ENCODE assay signal across 2 cellular contexts in the genomic region with DNA sequence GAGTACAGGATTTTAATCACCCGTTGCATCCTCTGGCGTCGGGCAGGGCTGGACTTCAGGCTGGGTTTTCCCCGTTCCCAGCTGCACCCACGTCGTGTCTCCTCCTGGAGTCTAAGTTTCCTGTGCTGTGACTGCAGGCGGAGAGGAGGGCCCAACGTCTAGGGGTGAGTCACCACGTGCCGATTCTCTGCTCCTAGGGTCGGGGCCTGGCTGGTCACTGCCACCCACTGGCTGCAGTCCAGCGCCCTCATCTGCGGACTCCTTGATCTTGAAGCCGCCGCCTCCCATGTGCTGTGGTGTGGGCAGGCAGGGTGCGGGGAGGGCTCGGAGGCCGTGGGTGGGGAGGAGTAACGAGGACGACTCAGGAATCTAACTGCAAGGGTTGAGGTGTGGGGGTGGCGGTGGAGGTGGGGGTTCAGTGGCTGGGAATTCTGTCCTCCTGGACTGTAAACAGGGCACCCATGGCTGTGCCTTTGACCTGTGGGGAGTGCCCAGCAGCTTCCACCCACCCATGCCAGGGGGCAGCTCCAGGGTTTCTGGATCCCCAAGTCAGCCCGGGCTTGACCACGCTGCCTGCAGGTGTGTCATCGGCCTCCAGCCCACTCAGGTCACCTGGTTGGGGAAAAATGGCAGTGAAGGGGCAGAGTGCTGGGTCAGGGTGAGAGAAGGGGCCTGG.
TF ChIP-seq lines count a peak whose summit lies in the region.

No MANE protein-coding gene starts in this region.

TF ChIP-seq in A549, 52 proteins besides CTCF, POLR2A, EP300 and RAD21 (continued from another document):
- TF ChIP-seq FOSL2 (IDR thresholded peaks at IDR 0.05) (no peak), FOSL2 (CRISPR knock-in tag; IDR thresholded peaks at IDR 0.05) (peak; percentile 79)
- TF ChIP-seq, protein P1, sequence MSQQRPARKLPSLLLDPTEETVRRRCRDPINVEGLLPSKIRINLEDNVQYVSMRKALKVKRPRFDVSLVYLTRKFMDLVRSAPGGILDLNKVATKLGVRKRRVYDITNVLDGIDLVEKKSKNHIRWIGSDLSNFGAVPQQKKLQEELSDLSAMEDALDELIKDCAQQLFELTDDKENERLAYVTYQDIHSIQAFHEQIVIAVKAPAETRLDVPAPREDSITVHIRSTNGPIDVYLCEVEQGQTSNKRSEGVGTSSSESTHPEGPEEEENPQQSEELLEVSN (IDR thresholded peaks at IDR 0.05; ENCODE audit: borderline replicate concordance, low read depth) = peak; percentile 55; the same call in 1 of the 2 replicates
- TF ChIP-seq, protein P2, sequence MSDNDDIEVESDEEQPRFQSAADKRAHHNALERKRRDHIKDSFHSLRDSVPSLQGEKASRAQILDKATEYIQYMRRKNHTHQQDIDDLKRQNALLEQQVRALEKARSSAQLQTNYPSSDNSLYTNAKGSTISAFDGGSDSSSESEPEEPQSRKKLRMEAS (IDR thresholded peaks at IDR 0.05) = peak; percentile 83
- TF ChIP-seq, protein P3, sequence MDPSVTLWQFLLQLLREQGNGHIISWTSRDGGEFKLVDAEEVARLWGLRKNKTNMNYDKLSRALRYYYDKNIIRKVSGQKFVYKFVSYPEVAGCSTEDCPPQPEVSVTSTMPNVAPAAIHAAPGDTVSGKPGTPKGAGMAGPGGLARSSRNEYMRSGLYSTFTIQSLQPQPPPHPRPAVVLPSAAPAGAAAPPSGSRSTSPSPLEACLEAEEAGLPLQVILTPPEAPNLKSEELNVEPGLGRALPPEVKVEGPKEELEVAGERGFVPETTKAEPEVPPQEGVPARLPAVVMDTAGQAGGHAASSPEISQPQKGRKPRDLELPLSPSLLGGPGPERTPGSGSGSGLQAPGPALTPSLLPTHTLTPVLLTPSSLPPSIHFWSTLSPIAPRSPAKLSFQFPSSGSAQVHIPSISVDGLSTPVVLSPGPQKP (IDR thresholded peaks at IDR 0.05; ENCODE audit: low read depth, low read length) = no peak
- TF ChIP-seq, protein P4, sequence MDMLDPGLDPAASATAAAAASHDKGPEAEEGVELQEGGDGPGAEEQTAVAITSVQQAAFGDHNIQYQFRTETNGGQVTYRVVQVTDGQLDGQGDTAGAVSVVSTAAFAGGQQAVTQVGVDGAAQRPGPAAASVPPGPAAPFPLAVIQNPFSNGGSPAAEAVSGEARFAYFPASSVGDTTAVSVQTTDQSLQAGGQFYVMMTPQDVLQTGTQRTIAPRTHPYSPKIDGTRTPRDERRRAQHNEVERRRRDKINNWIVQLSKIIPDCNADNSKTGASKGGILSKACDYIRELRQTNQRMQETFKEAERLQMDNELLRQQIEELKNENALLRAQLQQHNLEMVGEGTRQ (IDR thresholded peaks at IDR 0.05) = peak; percentile 37; the same call in 1 of the 2 replicates

TF ChIP-seq in IMR-90, 13 proteins besides CTCF, POLR2A, EP300 and RAD21 (continued from another document):
- TF ChIP-seq BHLHE40 (IDR thresholded peaks at IDR 0.05; ENCODE audit: low read depth, low read length) = peak; percentile 72
- TF ChIP-seq RFX5 (IDR thresholded peaks at IDR 0.05; ENCODE audit: low read depth, low read length) = no peak
- TF ChIP-seq MAFK (IDR thresholded peaks at IDR 0.05; ENCODE audit: low read depth, low read length) = no peak
- peak; percentile 12; the same call in 1 of the 2 replicates for TF ChIP-seq CEBPB (IDR thresholded peaks at IDR 0.05; ENCODE audit: low read depth, low read length)
- TF ChIP-seq, protein P3 (IDR thresholded peaks at IDR 0.05; ENCODE audit: borderline replicate concordance, low read depth, low read length) = no peak
- TF ChIP-seq NFE2L2 (IDR thresholded peaks at IDR 0.05; ENCODE audit: low read depth, low read length) = no peak
- TF ChIP-seq CHD1 (IDR thresholded peaks at IDR 0.05; ENCODE audit: low read depth, low read length) = no peak
- TF ChIP-seq SMC3 (IDR thresholded peaks at IDR 0.05; ENCODE audit: low read depth, low read length) = no peak
- no peak for TF ChIP-seq RCOR1 (IDR thresholded peaks at IDR 0.05; ENCODE audit: insufficient replicate concordance, low read length)
- peak; percentile 36; the same call in 1 of the 2 replicates for TF ChIP-seq MXI1 (IDR thresholded peaks at IDR 0.05; ENCODE audit: borderline replicate concordance, low read depth, low read length)
- TF ChIP-seq, protein P4 (IDR thresholded peaks at IDR 0.05; ENCODE audit: low read depth, low read length) = peak; percentile 71; the same call in 1 of the 2 replicates
- peak; percentile 87 for TF ChIP-seq FOS (IDR thresholded peaks at IDR 0.05; ENCODE audit: low read depth, low read length)
